19 cellular contexts compared by ENCODE assay signal in the genomic region with DNA sequence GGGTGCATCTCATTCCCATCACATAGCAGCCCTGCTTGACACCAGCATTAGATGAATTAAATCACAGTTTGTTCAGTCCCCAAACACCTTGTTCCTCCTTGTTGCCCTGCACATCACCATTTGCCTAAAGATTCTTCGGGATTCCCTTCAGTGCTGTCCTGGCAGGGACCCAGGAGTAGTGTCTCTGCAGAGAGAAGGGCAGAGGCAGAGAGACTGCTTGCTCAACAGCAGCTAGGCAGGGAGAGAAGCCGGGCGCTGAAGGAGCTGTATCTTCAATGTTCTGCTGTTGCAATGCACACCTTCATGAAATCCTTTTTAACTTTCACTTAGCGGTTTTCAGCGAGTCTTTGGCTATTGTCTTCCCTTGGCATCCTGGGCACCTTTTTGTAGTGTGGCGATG.
"Had no signal": no experiment of that assay in that cellular context is flagged by ENCODE, and none has a peak within 500 bp of the region (broad histone marks: within the 10 kb centered on the region; RNA-seq: fewer than 3 reads in every experiment).

No MANE protein-coding gene starts in this region.

- H3K36me3 ChIP-seq: adrenal gland, colonic mucosa had no signal

- H3K4me1 ChIP-seq: adrenal gland, colonic mucosa, tibial artery had no signal

- H3K27ac ChIP-seq: adrenal gland, colonic mucosa, dorsolateral prefrontal cortex, hepatocyte, tibial artery had no signal

- H3K9me3 ChIP-seq: adrenal gland, colonic mucosa, tibial artery had no signal

- H3K27me3 ChIP-seq: adrenal gland, colonic mucosa, dorsolateral prefrontal cortex, hepatocyte, tibial artery had no signal

- ATAC-seq: activated T-cell treated with anti-CD3 and anti-CD28 coated beads, Interleukin-2, amount 50 U/mL, for 72 hours; effector memory CD8-positive, alpha-beta T cell; esophagus mucosa; left lobe of liver had no signal

- H3K4me3 ChIP-seq: adrenal gland, colonic mucosa, dorsolateral prefrontal cortex, hepatocyte, tibial artery had no signal

- DNase-seq: activated CD4-positive, alpha-beta memory T cell treated with anti-CD3 and anti-CD28 coated beads, Interleukin-2, amount 10 ng/mL, durations not matched to agents 7 days and 5 days; activated CD4-positive, alpha-beta T cell treated with anti-CD3 and anti-CD28 coated beads for 48 hours; activated CD4-positive, CD25-positive, alpha-beta regulatory T cell; activated effector memory CD4-positive, alpha-beta T cell treated with Interleukin-2 at 50 U/mL for 16 hours; activated T-cell treated with anti-CD3 and anti-CD28 coated beads, Interleukin-2, amount 50 U/mL, for 72 hours; adrenal gland; colonic mucosa; dorsolateral prefrontal cortex; effector memory CD8-positive, alpha-beta T cell; foreskin melanocyte; immature natural killer cell; midbrain; occipital lobe; stimulated activated CD4-positive, alpha-beta T cell treated with anti-CD3 and anti-CD28 coated beads, Interleukin-4, amount 100 ng/mL, for 24 hours; T1000; tibial artery had no signal
